8 cellular contexts compared by ENCODE assay signal in genomic region chr1:221543529-221544120, GRCh38.
A peak's percentile ranks its signal among the peaks of the same experiment; 100 is the strongest.
DNase-seq lines count a peak whose midpoint lies in the region; ATAC-seq and TF ChIP-seq lines count a peak whose summit lies in the region.

No MANE protein-coding gene starts in this region.

- peaks cover 5% of the 10 kb centered on the region; the same call in 1 of the 2 replicates for H3K4me1 ChIP-seq in PC-3 (ENCODE audit: insufficient read depth, low read length)

- POLR2A ChIA-PET in PC-3 (lab: Charles Lee; ENCODE audit: unreplicated experiment) = no interaction called here

- peak; percentile 87 for TF ChIP-seq CTCF in PC-3 (conservative IDR thresholded peaks at IDR 0.05; ENCODE audit: low read depth, low read length)

- peak overlapping the region; percentile 64 for H2AFZ ChIP-seq in PC-3 (ENCODE audit: low read length)

- no peaks in the 10 kb centered on the region for H3K36me3 ChIP-seq in PC-3 (ENCODE audit: low read depth, low read length)

- H3K27ac ChIP-seq in PC-3 (ENCODE audit: low read length) = no peak overlapping the region

- DNase-seq in NCI-H82 (lab: John Stamatoyannopoulos, UW) (peak; percentile 30), NCI-H82 treated with DMSO at 0.1 percent for 48 hours (lab: John Stamatoyannopoulos, UW; ENCODE audit: unreplicated experiment) (no peak), PC-3 (peak; percentile 60), foreskin melanocyte (peak; percentile 41), superior temporal gyrus (ENCODE audit: extremely low spot score) (peak; percentile 78)

- H3K9me2 ChIP-seq in PC-3 (replicated peaks; ENCODE audit: low read length) = no peaks in the 10 kb centered on the region

- H3K9ac ChIP-seq in PC-3 (ENCODE audit: low read length) = 0 out of 2 replicates have a peak overlapping the region, but pooled peaks have one; percentile 12

- H4K20me1 ChIP-seq in PC-3 (ENCODE audit: low read length) = no peaks in the 10 kb centered on the region

- CTCF ChIA-PET in PC-3 (lab: Charles Lee) = interaction anchor here (0.6 to 1.4 kb wide), 7 partner anchors 32 to 912 kb away, joined by 3 to 11 read pairs (median 4); partner anchors contain the start of gene DUSP10

- peak; percentile 48; the same call in 1 of the 2 replicates for ATAC-seq in PC-3
- no peak for ATAC-seq in GM18907 (IDR thresholded peaks at IDR 0.05; ENCODE audit: unreplicated experiment)
- no peak for ATAC-seq in GM21825 (IDR thresholded peaks at IDR 0.05; ENCODE audit: unreplicated experiment)
- no peak for ATAC-seq in HG03025 (IDR thresholded peaks at IDR 0.05; ENCODE audit: low FRiP score, unreplicated experiment)

- no peaks in the 10 kb centered on the region for H3K9me3 ChIP-seq in PC-3 (ENCODE audit: low read length)

- no peaks in the 10 kb centered on the region for H3K27me3 ChIP-seq in PC-3 (ENCODE audit: low read length)

- no peaks in the 10 kb centered on the region for H3F3A ChIP-seq in PC-3 (ENCODE audit: low read length, unreplicated experiment)

- H3K4me3 ChIP-seq in PC-3 (ENCODE audit: low read length) = no peak overlapping the region

- no peaks in the 10 kb centered on the region for H3K79me2 ChIP-seq in PC-3 (ENCODE audit: low read length)

- H3K4me2 ChIP-seq in PC-3 (ENCODE audit: low read length) = peak overlapping the region; percentile 54

- no TSS peak for BruUV-seq in PC-3 (replicated peaks; lab: Mats Ljungman, UMichigan)

- intact Hi-C loops in PC-3 (cut with micrococcal nuclease) = loop anchor here (1.0 to 10.0 kb wide), 8 partner anchors 65 to 911 kb away; partner anchors contain the start of gene DUSP10
